Comparison of ENCODE assay signal across 13 cellular contexts in genomic region chr22:30717331-30717921, GRCh38. TPM values are rescaled to one million over a fixed set of nuclear protein-coding genes. Genes with fewer than 3 reads are reported as not detected.
DNase-seq lines count a peak whose midpoint lies in the region; ATAC-seq, FAIRE-seq and TF ChIP-seq lines count a peak whose summit lies in the region.
"Had no signal": no experiment of that assay in that cellular context is flagged by ENCODE, and none has a peak within 500 bp of the region (broad histone marks: within the 10 kb centered on the region; RNA-seq: fewer than 3 reads in every experiment).

No MANE protein-coding gene starts in this region.

- no peak overlapping the region for H3K4me3 ChIP-seq in astrocyte (ENCODE audit: insufficient read depth, low read depth, low read length)
- no peak overlapping the region for H3K4me3 ChIP-seq in coronary artery
- H3K4me3 ChIP-seq: neural progenitor cell had no signal

- peaks cover 19% of the 10 kb centered on the region for H3K4me1 ChIP-seq in astrocyte (ENCODE audit: insufficient read depth, low read length)
- H3K4me1 ChIP-seq: neural progenitor cell had no signal

- peak; percentile 75 for FAIRE-seq in astrocyte (lab: Jason Lieb, UNC)

- H3K4me3 Mint-ChIP-seq in astrocyte (ENCODE audit: unreplicated experiment): no peak overlapping the region
- H3K4me3 Mint-ChIP-seq: CD8-positive, alpha-beta T cell; neural progenitor cell had no signal

- H3K27me3 ChIP-seq in astrocyte (ENCODE audit: insufficient read depth, low read length): no peaks in the 10 kb centered on the region
- H3K27me3 ChIP-seq: neural progenitor cell had no signal

- in situ Hi-C loops in ACHN (cut with HindIII; ENCODE audit: low pct_ligation_motif_present, low pct_unique_long_range_greater_than_20kb, low sequenced_read_pairs): no loop called here

- no peak overlapping the region for H3K27ac Mint-ChIP-seq in astrocyte (ENCODE audit: unreplicated experiment)
- H3K27ac Mint-ChIP-seq: CD8-positive, alpha-beta T cell; neural progenitor cell had no signal

- H3K9me3 ChIP-seq in astrocyte (ENCODE audit: insufficient read depth, low read depth, low read length): no peaks in the 10 kb centered on the region

- no peak overlapping the region for H2AFZ ChIP-seq in astrocyte (ENCODE audit: low read depth, low read length)
- H2AFZ ChIP-seq: neural progenitor cell had no signal

- H4K20me1 ChIP-seq in astrocyte (ENCODE audit: insufficient read depth, low read length): no peaks in the 10 kb centered on the region

- no peaks in the 10 kb centered on the region for H3K36me3 ChIP-seq in astrocyte (ENCODE audit: insufficient read depth, low read length)
- H3K36me3 ChIP-seq: neural progenitor cell had no signal

- H3K4me1 Mint-ChIP-seq in astrocyte (ENCODE audit: low read depth, unreplicated experiment): peaks cover 9% of the 10 kb centered on the region

- no peaks in the 10 kb centered on the region for H3K36me3 Mint-ChIP-seq in astrocyte (ENCODE audit: low read depth, unreplicated experiment)
- H3K36me3 Mint-ChIP-seq: CD8-positive, alpha-beta T cell; neural progenitor cell had no signal

- H3K27me3 Mint-ChIP-seq in astrocyte (ENCODE audit: low read depth, unreplicated experiment): no peaks in the 10 kb centered on the region

- H3K4me2 ChIP-seq in astrocyte (ENCODE audit: low read length): peak overlapping the region; percentile 49
- H3K4me2 ChIP-seq: neural progenitor cell had no signal

- ATAC-seq in HG03460 (IDR thresholded peaks at IDR 0.05; ENCODE audit: unreplicated experiment) (no peak), HG03039 (IDR thresholded peaks at IDR 0.05; ENCODE audit: unreplicated experiment) (no peak), left ventricle myocardium superior (no peak)
- ATAC-seq: CD8-positive, alpha-beta T cell had no signal

- TF ChIP-seq CTCF in astrocyte (IDR thresholded peaks at IDR 0.05; ENCODE audit: insufficient read depth, low read depth, low read length) (no peak), coronary artery (IDR thresholded peaks at IDR 0.05) (no peak)

- intact Hi-C loops in left ventricle myocardium superior (cut with micrococcal nuclease): no loop called here

- H3K9me3 Mint-ChIP-seq in astrocyte (ENCODE audit: unreplicated experiment): no peaks in the 10 kb centered on the region
- H3K9me3 Mint-ChIP-seq: CD8-positive, alpha-beta T cell; neural progenitor cell had no signal

- no peaks in the 10 kb centered on the region for H3K79me2 ChIP-seq in astrocyte (ENCODE audit: insufficient read depth, low read length)

- no peak overlapping the region for H3K9ac ChIP-seq in astrocyte (ENCODE audit: low read length)
- H3K9ac ChIP-seq: neural progenitor cell had no signal

- peak; percentile 23 for DNase-seq in ACHN
- DNase-seq in HCEC 1CT: peak; percentile 84
- peak; percentile 82 for DNase-seq in astrocyte (ENCODE audit: low read depth)
- peak; percentile 54 for DNase-seq in iris pigment epithelial cell (ENCODE audit: low read depth)
- no peak for DNase-seq in coronary artery (ENCODE audit: low spot score)
- no peak for DNase-seq in left ventricle myocardium superior
- DNase-seq: CD8-positive, alpha-beta T cell; cortex of kidney; stimulated activated CD4-positive, alpha-beta T cell treated with anti-CD3 and anti-CD28 coated beads, Interleukin-4, amount 100 ng/mL, for 1 hour; substantia nigra had no signal

- H3K27ac ChIP-seq in astrocyte (ENCODE audit: low read depth, low read length) (peak overlapping the region; percentile 22), coronary artery (no peak overlapping the region)
- H3K27ac ChIP-seq: neural progenitor cell had no signal

RNA-seq across cellular contexts. Expression of gene OSBP2, which starts 22.8 kb away (rescaled TPM):
- total RNA-seq in astrocyte: 0.48 and 0.89 TPM in 2 replicates
- 16.0 TPM for total RNA-seq in left ventricle myocardium superior

RNA-seq across cellular contexts. Expression of gene DUSP18, which starts 49.8 kb away (rescaled TPM):
- total RNA-seq in astrocyte (8.6 and 10.2 TPM in 2 replicates), left ventricle myocardium superior (2.5 TPM)

Comparison
In these comparisons a context has a peak if more than half of its experiments do, and no peak if none do; other contexts are left out.
1. DNase-seq: peak in ACHN (single experiment), HCEC 1CT (single experiment), astrocyte (single experiment) and iris pigment epithelial cell (single experiment); none in coronary artery (single experiment) and left ventricle myocardium superior (single experiment).